In genomic region chr9:4297795-4298254, GRCh38 we compare ENCODE assay signal across 8 cellular contexts. TPM values are rescaled to one million over a fixed set of nuclear protein-coding genes. Genes with fewer than 3 reads are reported as not detected.
DNase-seq lines count a peak whose midpoint lies in the region; ATAC-seq and TF ChIP-seq lines count a peak whose summit lies in the region.

No MANE protein-coding gene starts in this region.

- H3K4me1 ChIP-seq in HAP-1: peaks cover 25% of the 10 kb centered on the region
- H3K4me1 ChIP-seq in mucosa of descending colon (ENCODE audit: low read depth): no peaks in the 10 kb centered on the region

- H3K27me3 ChIP-seq in HAP-1 (ENCODE audit: low read depth): no peaks in the 10 kb centered on the region

- peak; percentile 61 for ATAC-seq in mucosa of descending colon

- TF ChIP-seq CTCF in epithelial cell of proximal tubule (conservative IDR thresholded peaks at IDR 0.05; ENCODE audit: low read depth, low read length) (no peak), mucosa of descending colon (IDR thresholded peaks at IDR 0.05) (no peak)

- in situ Hi-C loops in HAP-1 (cut with MboI; ENCODE audit: low sequenced_read_pairs): no loop called here

- peak; percentile 43 to 81 for DNase-seq in HAP-1 (ENCODE audit: low spot score in 2 of 2)
- DNase-seq in NCI-H1930 (lab: John Stamatoyannopoulos, UW): peak; percentile 45 to 50
- peak; percentile 23 for DNase-seq in activated T-cell treated with anti-CD3 and anti-CD28 coated beads for 48 hours (ENCODE audit: low read depth)
- no peak for DNase-seq in epithelial cell of proximal tubule (ENCODE audit: low read depth)
- peak; percentile 60 to 80 (median 76) for DNase-seq in mucosa of descending colon
- DNase-seq in stromal cell of bone marrow (ENCODE audit: low read depth): peak; percentile 45
- no peak for DNase-seq in inferior parietal cortex (ENCODE audit: extremely low spot score)

- TF ChIP-seq POLR2A in GM10847 (IDR thresholded peaks at IDR 0.05; ENCODE audit: extremely low read depth, insufficient read length): peak; percentile 6

- H3K9me3 ChIP-seq in HAP-1 (no peaks in the 10 kb centered on the region), mucosa of descending colon (no peaks in the 10 kb centered on the region)

- intact Hi-C loops in mucosa of descending colon (cut with DNase I, micrococcal nuclease): no loop called here

- H3K36me3 ChIP-seq in HAP-1 (replicated peaks) (no peaks in the 10 kb centered on the region), mucosa of descending colon (ENCODE audit: low read depth) (no peaks in the 10 kb centered on the region)

- H3K4me3 ChIP-seq in HAP-1: peak overlapping the region; percentile 48
- H3K4me3 ChIP-seq in epithelial cell of proximal tubule (ENCODE audit: low read depth, low read length): peak overlapping the region; percentile 83
- H3K4me3 ChIP-seq in mucosa of descending colon: peak overlapping the region; percentile 46

RNA-seq across cellular contexts. Expression of gene GLIS3, which starts 2.0 kb away (rescaled TPM):
- total RNA-seq in epithelial cell of proximal tubule: 24.2 and 28.9 TPM in 2 replicates
- 10 to 100 TPM; 14.3 to 25.7 (median 15.8) TPM for total RNA-seq in mucosa of descending colon

Comparison
In these comparisons a context has a peak if more than half of its experiments do, and no peak if none do; other contexts are left out.
1. DNase-seq: peak in HAP-1 (2 of 2), NCI-H1930 (2 of 2), activated T-cell treated with anti-CD3 and anti-CD28 coated beads for 48 hours (single experiment), mucosa of descending colon (3 of 3) and stromal cell of bone marrow (single experiment); none in epithelial cell of proximal tubule (single experiment) and inferior parietal cortex (single experiment).
2. Peak in every context shown above with its lines, with median percentiles within 50 percentile points of each other: H3K4me3 ChIP-seq.